26 cellular contexts compared by ENCODE assay signal in genomic region chr13:103873725-103874124, GRCh38.
"Had no signal": no experiment of that assay in that cellular context is flagged by ENCODE, and none has a peak within 500 bp of the region (broad histone marks: within the 10 kb centered on the region; RNA-seq: fewer than 3 reads in every experiment).

No MANE protein-coding gene starts in this region.

- ATAC-seq: activated CD8-positive, alpha-beta memory T cell treated with anti-CD3 and anti-CD28 coated beads, Interleukin-2, amount 10 ng/mL, durations not matched to agents 7 days and 5 days; activated naive CD8-positive, alpha-beta T cell treated with anti-CD3 and anti-CD28 coated beads, Interleukin-2, amount 50 U/mL, for 24 hours had no signal

- H3K27ac ChIP-seq: WERI-Rb-1 had no signal

- FAIRE-seq: bronchial epithelial cell, TTC549 had no signal

- H3K36me3 ChIP-seq: WERI-Rb-1 had no signal

- DNase-seq: activated CD4-positive, alpha-beta memory T cell treated with anti-CD3 and anti-CD28 coated beads, Interleukin-2, amount 10 ng/mL, durations not matched to agents 7 days and 5 days; activated CD4-positive, alpha-beta T cell treated with anti-CD3 and anti-CD28 coated beads for 1 hour; activated CD4-positive, alpha-beta T cell treated with anti-CD3 and anti-CD28 coated beads for 48 hours; activated CD4-positive, CD25-positive, alpha-beta regulatory T cell; activated CD8-positive, alpha-beta memory T cell treated with anti-CD3 and anti-CD28 coated beads for 24 hours; activated CD8-positive, alpha-beta memory T cell treated with anti-CD3 and anti-CD28 coated beads, Interleukin-2, amount 10 ng/mL, durations not matched to agents 7 days and 5 days; activated CD8-positive, alpha-beta memory T cell treated with anti-CD3 and anti-CD28 coated beads, Interleukin-2, amount 50 U/mL, for 48 hours; activated effector memory CD4-positive, alpha-beta T cell treated with Interleukin-2 at 50 U/mL for 16 hours; activated naive CD4-positive, alpha-beta T cell treated with anti-CD3 and anti-CD28 coated beads, Interleukin-2, amount 10 ng/mL, durations not matched to agents 7 days and 5 days; activated naive CD8-positive, alpha-beta T cell treated with anti-CD3 and anti-CD28 coated beads, Interleukin-2, amount 50 U/mL, for 24 hours; activated T-cell treated with anti-CD3 and anti-CD28 coated beads, Interleukin-2, amount 50 U/mL, for 48 hours; anterior cingulate cortex; caudate nucleus; cerebellar nuclear complex; cortex of kidney; NCI-H1048; NCI-H1436 treated with DMSO at 0.1 percent for 48 hours; NCI-H1694 treated with DMSO at 0.1 percent for 48 hours; NCI-H2029; NCI-H345; NCI-H524 treated with DMSO at 0.1 percent for 48 hours; Right ventricle myocardium superior; T1000; WERI-Rb-1 had no signal
